ENCODE assay signal across 19 cellular contexts in the genomic region with DNA sequence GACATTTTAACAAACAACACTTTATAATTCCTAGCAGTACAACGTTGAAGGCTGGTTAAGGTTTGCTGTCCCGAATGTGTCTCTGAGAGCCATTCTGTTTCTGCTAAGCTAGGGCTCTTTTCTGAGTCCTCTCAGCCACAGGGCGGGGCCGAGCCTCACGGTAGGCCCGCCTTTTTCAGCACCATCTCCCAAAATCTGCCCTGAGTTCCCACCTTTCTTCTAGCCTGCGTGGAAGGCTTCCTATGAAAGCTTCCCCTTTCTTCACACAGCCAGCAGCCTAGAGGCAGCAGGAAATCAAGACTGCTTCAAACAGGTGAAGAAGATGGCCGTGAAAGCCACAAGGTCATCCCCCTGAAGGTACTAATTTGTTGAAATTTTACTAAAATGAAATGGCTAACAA.
DNase-seq lines count a peak whose midpoint lies in the region; ATAC-seq and TF ChIP-seq lines count a peak whose summit lies in the region.
"Had no signal": no experiment of that assay in that cellular context is flagged by ENCODE, and none has a peak within 500 bp of the region (broad histone marks: within the 10 kb centered on the region; RNA-seq: fewer than 3 reads in every experiment).

No MANE protein-coding gene starts in this region.

- intact Hi-C loops in Calu3 (cut with micrococcal nuclease; ENCODE audit: unreplicated experiment), result loop anchor here (5.0 kb wide), 1 partner anchor 186 kb away; no protein-coding TSS in a partner anchor
- intact Hi-C loops in activated T-helper 1 cell treated with anti-CD3 and anti-CD28 coated beads, Interleukin-12 subunit alpha, Interleukin-12 subunit beta, Interleukin-2, Interleukin-4 antibody, amounts not matched to agents 30 ng/mL and 10 ng/mL and 1 ng/mL, durations not matched to agents 14 hours and 24 hours and 36 hours (cut with micrococcal nuclease), result no loop called here

- no peak for ATAC-seq in GM21528 (IDR thresholded peaks at IDR 0.05; ENCODE audit: low FRiP score, unreplicated experiment)
- ATAC-seq: activated CD8-positive, alpha-beta T cell treated with anti-CD3 and anti-CD28 coated beads, Interleukin-2, amount 10 ng/mL, durations not matched to agents 7 days and 5 days; GM12878 had no signal

- peaks cover 14% of the 10 kb centered on the region for H3K4me1 Mint-ChIP-seq in Calu3 (ENCODE audit: low read depth, unreplicated experiment)
- H3K4me1 Mint-ChIP-seq in brain, result peaks cover 42% of the 10 kb centered on the region
- H3K4me1 Mint-ChIP-seq in nephron progenitor cell, result peaks cover 6% of the 10 kb centered on the region
- H3K4me1 Mint-ChIP-seq in activated T-helper 1 cell treated with anti-CD3 and anti-CD28 coated beads, Interleukin-12 subunit alpha, Interleukin-12 subunit beta, Interleukin-2, Interleukin-4 antibody, amounts not matched to agents 30 ng/mL and 10 ng/mL and 1 ng/mL, durations not matched to agents 14 hours and 24 hours and 36 hours (ENCODE audit: low read depth), result no peaks in the 10 kb centered on the region
- H3K4me1 Mint-ChIP-seq: B cell, immature natural killer cell had no signal

- peak overlapping the region; percentile 74 for H3K4me3 Mint-ChIP-seq in Calu3 (ENCODE audit: low read depth, unreplicated experiment)
- peak overlapping the region; percentile 22 to 75 (median 66) for H3K4me3 Mint-ChIP-seq in brain
- H3K4me3 Mint-ChIP-seq in nephron progenitor cell, result no peak overlapping the region
- no peak overlapping the region for H3K4me3 Mint-ChIP-seq in activated T-helper 1 cell treated with anti-CD3 and anti-CD28 coated beads, Interleukin-12 subunit alpha, Interleukin-12 subunit beta, Interleukin-2, Interleukin-4 antibody, amounts not matched to agents 30 ng/mL and 10 ng/mL and 1 ng/mL, durations not matched to agents 14 hours and 24 hours and 36 hours
- H3K4me3 Mint-ChIP-seq: activated CD8-positive, alpha-beta T cell treated with anti-CD3 and anti-CD28 coated beads, Interleukin-2, amount 10 ng/mL, durations not matched to agents 7 days and 5 days; B cell; immature natural killer cell had no signal

- H3K4me3 ChIP-seq in HUES48 (ENCODE audit: low read depth, low read length), result no peak overlapping the region
- H3K4me3 ChIP-seq: ascending aorta, GM12878, thoracic aorta had no signal

- no peaks in the 10 kb centered on the region for H3K36me3 ChIP-seq in HUES48 (ENCODE audit: control insufficient read depth, insufficient read depth, low read length)
- H3K36me3 ChIP-seq: ascending aorta, thoracic aorta had no signal

- H3K36me3 Mint-ChIP-seq in Calu3 (ENCODE audit: insufficient read depth, unreplicated experiment) (peaks cover 13% of the 10 kb centered on the region), brain (peaks cover 5% of the 10 kb centered on the region), nephron progenitor cell (ENCODE audit: low read depth) (no peaks in the 10 kb centered on the region)
- H3K36me3 Mint-ChIP-seq in activated T-helper 1 cell treated with anti-CD3 and anti-CD28 coated beads, Interleukin-12 subunit alpha, Interleukin-12 subunit beta, Interleukin-2, Interleukin-4 antibody, amounts not matched to agents 30 ng/mL and 10 ng/mL and 1 ng/mL, durations not matched to agents 14 hours and 24 hours and 36 hours (ENCODE audit: low read depth), result no peaks in the 10 kb centered on the region
- H3K36me3 Mint-ChIP-seq: immature natural killer cell had no signal

- TF ChIP-seq CTCF in Calu3 (IDR thresholded peaks at IDR 0.05; ENCODE audit: unreplicated experiment) (no peak), brain (conservative IDR thresholded peaks at IDR 0.05) (no peak), nephron progenitor cell (IDR thresholded peaks at IDR 0.05) (no peak)

- H3K27me3 Mint-ChIP-seq in Calu3 (ENCODE audit: unreplicated experiment), result no peaks in the 10 kb centered on the region
- peaks cover 4% of the 10 kb centered on the region for H3K27me3 Mint-ChIP-seq in brain
- peaks cover 2% of the 10 kb centered on the region for H3K27me3 Mint-ChIP-seq in nephron progenitor cell (ENCODE audit: low read depth, poor library complexity)
- H3K27me3 Mint-ChIP-seq in activated T-helper 1 cell treated with anti-CD3 and anti-CD28 coated beads, Interleukin-12 subunit alpha, Interleukin-12 subunit beta, Interleukin-2, Interleukin-4 antibody, amounts not matched to agents 30 ng/mL and 10 ng/mL and 1 ng/mL, durations not matched to agents 14 hours and 24 hours and 36 hours (ENCODE audit: insufficient read depth), result no peaks in the 10 kb centered on the region
- H3K27me3 Mint-ChIP-seq: B cell had no signal

- peaks cover 12% of the 10 kb centered on the region for H3K4me1 ChIP-seq in HUES48 (ENCODE audit: control insufficient read depth, insufficient read depth, low read length)
- H3K4me1 ChIP-seq: ascending aorta had no signal

- peak overlapping the region; percentile 46 for H3K27ac ChIP-seq in HUES48 (ENCODE audit: low read depth, low read length)
- H3K27ac ChIP-seq: ascending aorta, thoracic aorta had no signal

- H3K9ac ChIP-seq in HUES48 (ENCODE audit: low read depth, low read length), result no peak overlapping the region

- H3K27ac Mint-ChIP-seq in Calu3 (ENCODE audit: unreplicated experiment) (peak overlapping the region; percentile 96), brain (peak overlapping the region; percentile 63 to 93 (median 85)), nephron progenitor cell (peak overlapping the region; percentile 62)
- no peak overlapping the region for H3K27ac Mint-ChIP-seq in activated T-helper 1 cell treated with anti-CD3 and anti-CD28 coated beads, Interleukin-12 subunit alpha, Interleukin-12 subunit beta, Interleukin-2, Interleukin-4 antibody, amounts not matched to agents 30 ng/mL and 10 ng/mL and 1 ng/mL, durations not matched to agents 14 hours and 24 hours and 36 hours
- H3K27ac Mint-ChIP-seq: activated CD8-positive, alpha-beta T cell treated with anti-CD3 and anti-CD28 coated beads, Interleukin-2, amount 10 ng/mL, durations not matched to agents 7 days and 5 days; B cell; immature natural killer cell had no signal

- no peaks in the 10 kb centered on the region for H3K9me3 ChIP-seq in HUES48 (ENCODE audit: control insufficient read depth, insufficient read depth, low read length)
- H3K9me3 ChIP-seq: ascending aorta, thoracic aorta had no signal

- CTCF ChIA-PET in Calu3 (lab: Charles Lee), result no interaction called here

- peak; percentile 18 for DNase-seq in Calu3
- no peak for DNase-seq in nephron progenitor cell
- DNase-seq in SIG-M5 (lab: John Stamatoyannopoulos, UW), result no peak
- DNase-seq in activated T-helper 1 cell treated with anti-CD3 and anti-CD28 coated beads, Interleukin-12 subunit alpha, Interleukin-12 subunit beta, Interleukin-2, Interleukin-4 antibody, amounts not matched to agents 30 ng/mL and 10 ng/mL and 1 ng/mL, durations not matched to agents 14 hours and 24 hours and 36 hours (ENCODE audit: low spot score), result no peak
- no peak for DNase-seq in DMS79 (lab: John Stamatoyannopoulos, UW)
- DNase-seq: activated CD8-positive, alpha-beta T cell treated with anti-CD3 and anti-CD28 coated beads, Interleukin-2, amount 10 ng/mL, durations not matched to agents 7 days and 5 days; activated effector memory CD4-positive, alpha-beta T cell treated with Interleukin-2 at 50 U/mL for 16 hours; effector memory CD4-positive, alpha-beta T cell; immature natural killer cell; KG1; NCI-H1436; NCI-H526 had no signal

- no TSS peak for BruUV-seq in Calu3 (replicated peaks; lab: Mats Ljungman, UMichigan)

- no peaks in the 10 kb centered on the region for H3K27me3 ChIP-seq in HUES48 (ENCODE audit: control insufficient read depth, insufficient read depth, low read length)
- H3K27me3 ChIP-seq: ascending aorta had no signal

- H3K9me3 Mint-ChIP-seq in Calu3 (ENCODE audit: low read depth, unreplicated experiment) (no peaks in the 10 kb centered on the region), brain (peaks cover 4 to 8% (median 7%) of the 10 kb centered on the region in 5 experiments), nephron progenitor cell (peaks cover 4% of the 10 kb centered on the region)
- H3K9me3 Mint-ChIP-seq in activated T-helper 1 cell treated with anti-CD3 and anti-CD28 coated beads, Interleukin-12 subunit alpha, Interleukin-12 subunit beta, Interleukin-2, Interleukin-4 antibody, amounts not matched to agents 30 ng/mL and 10 ng/mL and 1 ng/mL, durations not matched to agents 14 hours and 24 hours and 36 hours, result peaks cover 4% of the 10 kb centered on the region

Comparison
In these comparisons a context has a peak if more than half of its experiments do, and no peak if none do; other contexts are left out.
1. H3K4me3 Mint-ChIP-seq: peak in Calu3 (single experiment) and brain (5 of 5); none in nephron progenitor cell (single experiment) and activated T-helper 1 cell treated with anti-CD3 and anti-CD28 coated beads, Interleukin-12 subunit alpha, Interleukin-12 subunit beta, Interleukin-2, Interleukin-4 antibody, amounts not matched to agents 30 ng/mL and 10 ng/mL and 1 ng/mL, durations not matched to agents 14 hours and 24 hours and 36 hours (single experiment).